12 cellular contexts compared by ENCODE assay signal in genomic region chr7:44618045-44618444, GRCh38. TPM values are rescaled to one million over a fixed set of nuclear protein-coding genes. Genes with fewer than 3 reads are reported as not detected.
DNase-seq lines count a peak whose midpoint lies in the region; ATAC-seq and TF ChIP-seq lines count a peak whose summit lies in the region.
"Had no signal": no experiment of that assay in that cellular context is flagged by ENCODE, and none has a peak within 500 bp of the region (broad histone marks: within the 10 kb centered on the region; RNA-seq: fewer than 3 reads in every experiment).

No MANE protein-coding gene starts in this region.

- H3K27me3 ChIP-seq in RWPE2 (ENCODE audit: insufficient read depth, poor library complexity, severe bottlenecking): no peaks in the 10 kb centered on the region
- H3K27me3 ChIP-seq in skeletal muscle satellite cell (ENCODE audit: control insufficient read depth, insufficient read depth, low read length): no peaks in the 10 kb centered on the region

- no peak for ATAC-seq in RWPE2 (ENCODE audit: low read depth)
- no peak for ATAC-seq in effector memory CD8-positive, alpha-beta T cell (replicated peaks)

- H3K4me3 Mint-ChIP-seq in T-helper 1 cell treated with Interleukin-12 subunit alpha and Interleukin-12 subunit beta and Interleukin-4 antibody, amounts not matched to agents 30 μg/mL and 1 μg/mL, for 36 hours: peak overlapping the region; percentile 26
- H3K4me3 Mint-ChIP-seq in effector memory CD8-positive, alpha-beta T cell: peak overlapping the region in 1 of 2 donors; percentile 65

- peak overlapping the region; percentile 17 for H3K27ac ChIP-seq in RWPE2 (ENCODE audit: poor library complexity, severe bottlenecking)

- H3K36me3 Mint-ChIP-seq in T-helper 1 cell treated with Interleukin-12 subunit alpha and Interleukin-12 subunit beta and Interleukin-4 antibody, amounts not matched to agents 30 μg/mL and 1 μg/mL, for 36 hours (ENCODE audit: low read depth): peaks cover 27% of the 10 kb centered on the region
- H3K36me3 Mint-ChIP-seq in effector memory CD8-positive, alpha-beta T cell (ENCODE audit: insufficient read depth): peaks cover 16% of the 10 kb centered on the region

- no peaks in the 10 kb centered on the region for H3K27me3 Mint-ChIP-seq in T-helper 1 cell treated with Interleukin-12 subunit alpha and Interleukin-12 subunit beta and Interleukin-4 antibody, amounts not matched to agents 30 μg/mL and 1 μg/mL, for 36 hours (ENCODE audit: low read depth)
- no peaks in the 10 kb centered on the region for H3K27me3 Mint-ChIP-seq in effector memory CD8-positive, alpha-beta T cell

- no peaks in the 10 kb centered on the region for H3K9me3 Mint-ChIP-seq in T-helper 1 cell treated with Interleukin-12 subunit alpha and Interleukin-12 subunit beta and Interleukin-4 antibody, amounts not matched to agents 30 μg/mL and 1 μg/mL, for 36 hours
- no peaks in the 10 kb centered on the region for H3K9me3 Mint-ChIP-seq in effector memory CD8-positive, alpha-beta T cell

- no peak for DNase-seq in T-helper 1 cell
- no peak for DNase-seq in RWPE2 (ENCODE audit: low spot score)
- no peak for DNase-seq in effector memory CD8-positive, alpha-beta T cell
- no peak for DNase-seq in globus pallidus (ENCODE audit: low spot score)
- DNase-seq in DMS153 treated with DMSO at 0.1 percent for 48 hours (lab: John Stamatoyannopoulos, UW; ENCODE audit: unreplicated experiment): no peak
- no peak for DNase-seq in NCI-H524 treated with DMSO at 0.1 percent for 48 hours (lab: John Stamatoyannopoulos, UW)
- DNase-seq: 8988T; activated CD4-positive, alpha-beta T cell treated with anti-CD3 and anti-CD28 coated beads, Interleukin-2, amount 50 U/mL, for 4 hours; DMS 273 treated with DMSO at 0.1 percent for 48 hours; NCI-H1105 treated with DMSO at 0.1 percent for 48 hours had no signal

- H3K9me3 ChIP-seq in RWPE2 (ENCODE audit: severe bottlenecking) (no peaks in the 10 kb centered on the region), skeletal muscle satellite cell (replicated peaks; ENCODE audit: low read length) (no peaks in the 10 kb centered on the region)

- no peak for TF ChIP-seq CTCF in RWPE2 (IDR thresholded peaks at IDR 0.05; ENCODE audit: poor library complexity, severe bottlenecking)

- peaks cover 20% of the 10 kb centered on the region for H3K36me3 ChIP-seq in RWPE2 (ENCODE audit: low read depth)
- H3K36me3 ChIP-seq in skeletal muscle satellite cell (ENCODE audit: insufficient read depth, low read length): no peaks in the 10 kb centered on the region

- H3K27ac Mint-ChIP-seq in T-helper 1 cell treated with Interleukin-12 subunit alpha and Interleukin-12 subunit beta and Interleukin-4 antibody, amounts not matched to agents 30 μg/mL and 1 μg/mL, for 36 hours: peak overlapping the region; percentile 87
- peak overlapping the region; percentile 84 to 92 for H3K27ac Mint-ChIP-seq in effector memory CD8-positive, alpha-beta T cell

- peak overlapping the region; percentile 52 for H3K9ac ChIP-seq in skeletal muscle satellite cell (ENCODE audit: low read depth, low read length)

- peaks cover 66% of the 10 kb centered on the region for H3K4me1 Mint-ChIP-seq in T-helper 1 cell treated with Interleukin-12 subunit alpha and Interleukin-12 subunit beta and Interleukin-4 antibody, amounts not matched to agents 30 μg/mL and 1 μg/mL, for 36 hours (ENCODE audit: low read depth)
- H3K4me1 Mint-ChIP-seq in effector memory CD8-positive, alpha-beta T cell (ENCODE audit: low read depth in 2 of 2): peaks cover 67 to 76% of the 10 kb centered on the region in 2 donors

- H3K4me1 ChIP-seq in RWPE2 (ENCODE audit: insufficient read depth, poor library complexity, severe bottlenecking) (peaks cover 38% of the 10 kb centered on the region), skeletal muscle satellite cell (ENCODE audit: control insufficient read depth, insufficient read depth, low read length) (peaks cover 45% of the 10 kb centered on the region)

- H3K4me3 ChIP-seq in RWPE2 (ENCODE audit: severe bottlenecking): no peak overlapping the region
- H3K4me3 ChIP-seq in skeletal muscle satellite cell (ENCODE audit: low read length): no peak overlapping the region

- peak overlapping the region; percentile 60 for H3K4me2 ChIP-seq in skeletal muscle satellite cell (ENCODE audit: low read length)

RNA-seq across cellular contexts. Expression of gene OGDH, which starts 11.6 kb away (rescaled TPM):
- total RNA-seq in skeletal muscle satellite cell (2012; rRNA removed): 75.8 and 79.1 TPM in 2 replicates

RNA-seq across cellular contexts. Expression of gene TMED4, which starts 36.0 kb away (rescaled TPM):
- total RNA-seq in skeletal muscle satellite cell (2012; rRNA removed): 60.9 and 71.7 TPM in 2 replicates

RNA-seq across cellular contexts. Expression of gene DDX56, which starts 44.3 kb away (rescaled TPM):
- total RNA-seq in skeletal muscle satellite cell (2012; rRNA removed): 53.5 and 64.9 TPM in 2 replicates
